In genomic region chr2:149080104-149080503, GRCh38 we compare ENCODE assay signal across 2 cellular contexts.
TF ChIP-seq lines count a peak whose summit lies in the region.

No MANE protein-coding gene starts in this region.

TF ChIP-seq in SK-N-SH, 30 proteins besides CTCF, POLR2A, EP300 and RAD21:
- TF ChIP-seq ZBTB33 (IDR thresholded peaks at IDR 0.05; ENCODE audit: borderline replicate concordance, low read depth) (no peak), USF2 (IDR thresholded peaks at IDR 0.05; ENCODE audit: borderline replicate concordance, low read depth, low read length) (no peak), MXI1 (IDR thresholded peaks at IDR 0.05; ENCODE audit: low read depth, low read length) (no peak), NFIC (IDR thresholded peaks at IDR 0.05; ENCODE audit: borderline replicate concordance) (peak; percentile 45; the same call in 1 of the 2 replicates), FOXM1 (IDR thresholded peaks at IDR 0.05; ENCODE audit: low read depth) (no peak)

TF ChIP-seq in SK-N-SH treated with all-trans-retinoic acid at 6 μM for 48 hours, 23 proteins besides CTCF, POLR2A, EP300 and RAD21 (continued from another document):
- no peak for TF ChIP-seq PATZ1 (CRISPR knock-in tag; IDR thresholded peaks at IDR 0.05; ENCODE audit: borderline replicate concordance)
- TF ChIP-seq ESRRG (CRISPR knock-in tag; IDR thresholded peaks at IDR 0.05) = no peak
- no peak for TF ChIP-seq TOX (CRISPR knock-in tag; IDR thresholded peaks at IDR 0.05; ENCODE audit: borderline replicate concordance)
- TF ChIP-seq TSHZ2 (CRISPR knock-in tag; IDR thresholded peaks at IDR 0.05) = no peak
- TF ChIP-seq ARNTL (CRISPR knock-in tag; IDR thresholded peaks at IDR 0.05; ENCODE audit: borderline replicate concordance, low read depth) = no peak
- no peak for TF ChIP-seq TCF4 (CRISPR knock-in tag; IDR thresholded peaks at IDR 0.05; ENCODE audit: borderline replicate concordance)
- no peak for TF ChIP-seq SNAI2 (CRISPR knock-in tag; IDR thresholded peaks at IDR 0.05)
